ENCODE assay signal across 14 cellular contexts in the genomic region with DNA sequence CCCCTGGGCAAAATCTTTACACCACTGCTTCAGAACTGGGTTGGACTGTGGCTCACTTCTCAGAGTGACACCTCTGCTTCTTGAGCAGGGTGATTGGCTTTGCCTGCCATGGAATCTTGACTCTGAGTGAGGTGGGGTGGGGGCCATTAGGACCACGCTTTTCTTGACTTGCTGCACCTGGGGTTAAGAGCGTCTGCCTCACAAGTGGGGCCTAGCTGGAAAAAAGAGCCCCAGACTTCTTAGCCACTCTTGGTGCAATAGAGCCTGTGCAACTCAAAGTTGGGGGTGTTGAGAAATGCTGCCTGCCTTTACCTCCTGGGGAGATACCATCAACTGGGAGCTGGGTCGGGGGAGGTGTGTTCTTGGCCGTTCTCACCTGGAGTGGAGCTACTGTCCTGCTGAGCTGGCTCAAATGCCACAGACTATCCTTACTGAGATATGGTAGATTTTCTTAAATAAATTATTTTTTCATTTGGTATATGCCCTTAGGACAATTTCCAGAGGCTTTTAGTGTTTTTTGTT. TPM values are rescaled to one million over a fixed set of nuclear protein-coding genes. Genes with fewer than 3 reads are reported as not detected.
DNase-seq lines count a peak whose midpoint lies in the region; ATAC-seq and TF ChIP-seq lines count a peak whose summit lies in the region.
"Had no signal": no experiment of that assay in that cellular context is flagged by ENCODE, and none has a peak within 500 bp of the region (broad histone marks: within the 10 kb centered on the region; RNA-seq: fewer than 3 reads in every experiment).

No MANE protein-coding gene starts in this region.

- CTCF ChIA-PET in CD4-positive, alpha-beta memory T cell (lab: Charles Lee; ENCODE audit: partially characterized antibody): interaction anchor here (1.1 to 1.8 kb wide), 2 partner anchors 99 to 231 kb away, joined by 4 to 8 read pairs; no protein-coding TSS in a partner anchor

- no peaks in the 10 kb centered on the region for H3K9me3 ChIP-seq in CD4-positive, alpha-beta memory T cell (ENCODE audit: control insufficient read depth in 1 of 2, low read length in 2 of 2)
- H3K9me3 ChIP-seq in endodermal cell (ENCODE audit: control insufficient read depth, low read length) (no peaks in the 10 kb centered on the region), neural progenitor cell (ENCODE audit: low read depth) (no peaks in the 10 kb centered on the region)
- H3K9me3 ChIP-seq: prostate gland, testis had no signal

- no peak overlapping the region for H3K9ac ChIP-seq in endodermal cell (ENCODE audit: extremely low read depth, low read length, poor library complexity, severe bottlenecking)
- H3K9ac ChIP-seq in neural progenitor cell: no peak overlapping the region

- intact Hi-C loops in CD4-positive, alpha-beta memory T cell (cut with micrococcal nuclease): no loop called here

- peak overlapping the region; percentile 4 for H3K4me2 ChIP-seq in neural progenitor cell

- H3K36me3 Mint-ChIP-seq in CD4-positive, alpha-beta memory T cell: peaks cover 6% of the 10 kb centered on the region in 2 donors
- H3K36me3 Mint-ChIP-seq in HFFc6 (ENCODE audit: low read depth) (peaks cover 7% of the 10 kb centered on the region), endodermal cell (ENCODE audit: low read depth) (peaks cover 9% of the 10 kb centered on the region), neural progenitor cell (peaks cover 11% of the 10 kb centered on the region)

- POLR2A ChIA-PET in CD4-positive, alpha-beta memory T cell (lab: Charles Lee; ENCODE audit: partially characterized antibody): interaction anchor here (1.7 to 5.0 kb wide), 2 partner anchors 8 to 23 kb away, joined by 7 to 37 read pairs; partner anchors contain the start of gene USP9X

- TF ChIP-seq CTCF in HFFc6 (IDR thresholded peaks at IDR 0.05): no peak
- no peak for TF ChIP-seq CTCF in endodermal cell (conservative IDR thresholded peaks at IDR 0.05)
- no peak for TF ChIP-seq CTCF in neural progenitor cell (IDR thresholded peaks at IDR 0.05)

- H3K36me3 ChIP-seq in CD4-positive, alpha-beta memory T cell (ENCODE audit: insufficient read depth, low read length): no peaks in the 10 kb centered on the region
- peaks cover 3% of the 10 kb centered on the region for H3K36me3 ChIP-seq in endodermal cell (ENCODE audit: control insufficient read depth, insufficient read depth, low read length)
- H3K36me3 ChIP-seq in neural progenitor cell: no peaks in the 10 kb centered on the region
- H3K36me3 ChIP-seq: prostate gland had no signal

- H3K79me2 ChIP-seq in neural progenitor cell (ENCODE audit: low read depth): peaks cover 100% of the 10 kb centered on the region

- no peak overlapping the region for H2AFZ ChIP-seq in neural progenitor cell (replicated peaks)

- H3K27ac ChIP-seq in CD4-positive, alpha-beta memory T cell (ENCODE audit: low read depth, low read length): no peak overlapping the region
- no peak overlapping the region for H3K27ac ChIP-seq in endodermal cell (ENCODE audit: low read depth, low read length)
- peak overlapping the region; percentile 64 for H3K27ac ChIP-seq in neural progenitor cell
- H3K27ac ChIP-seq: prostate gland, testis had no signal

- ATAC-seq in activated CD4-positive, CD25-positive, alpha-beta regulatory T cell treated with anti-CD3 and anti-CD28 coated beads, Interleukin-2, amount 50 U/mL, for 24 hours: no peak

- H3K9me3 Mint-ChIP-seq in CD4-positive, alpha-beta memory T cell: peaks cover 0 to 6% (median 0%) of the 10 kb centered on the region in 8 donors
- H3K9me3 Mint-ChIP-seq in HFFc6 (no peaks in the 10 kb centered on the region; the same call in 1 of the 2 replicates), endodermal cell (peaks cover 15% of the 10 kb centered on the region), neural progenitor cell (peaks cover 16% of the 10 kb centered on the region)

- peak overlapping the region in 4 of 7 donors; percentile 26 to 72 (median 53) for H3K27ac Mint-ChIP-seq in CD4-positive, alpha-beta memory T cell
- H3K27ac Mint-ChIP-seq in HFFc6 (peak overlapping the region; percentile 43; the same call in 1 of the 2 replicates), endodermal cell (peak overlapping the region; percentile 70), neural progenitor cell (peak overlapping the region; percentile 29)

- H3K4me3 ChIP-seq in CD4-positive, alpha-beta memory T cell (ENCODE audit: low read length in 2 of 2): no peak overlapping the region
- H3K4me3 ChIP-seq in endodermal cell (ENCODE audit: low read length) (peak overlapping the region; percentile 56), neural progenitor cell (no peak overlapping the region)
- H3K4me3 ChIP-seq: prostate gland, testis had no signal

- peaks cover 84% of the 10 kb centered on the region for H4K20me1 ChIP-seq in neural progenitor cell (ENCODE audit: low read depth)

- DNase-seq in CD4-positive, alpha-beta memory T cell: no peak
- DNase-seq in HFFc6: no peak
- DNase-seq in endodermal cell: peak; percentile 76
- peak; percentile 11 for DNase-seq in neural progenitor cell (ENCODE audit: low spot score)
- no peak for DNase-seq in occipital lobe (lab: John Stamatoyannopoulos, UW)
- DNase-seq in nucleus accumbens (lab: John Stamatoyannopoulos, UW): no peak
- DNase-seq: DMS79 treated with DMSO at 0.1 percent for 48 hours; midbrain; NK-92 treated with Interleukin-12 subunit alpha and Interleukin-12 subunit beta, amount 100 ng/mL, for 24 hours; Right ventricle myocardium superior; testis had no signal

- no peaks in the 10 kb centered on the region for H3K27me3 ChIP-seq in CD4-positive, alpha-beta memory T cell (ENCODE audit: insufficient read depth, low read length)
- H3K27me3 ChIP-seq in endodermal cell (ENCODE audit: control insufficient read depth, insufficient read depth, low read length, poor library complexity, severe bottlenecking) (no peaks in the 10 kb centered on the region), neural progenitor cell (no peaks in the 10 kb centered on the region)
- H3K27me3 ChIP-seq: testis had no signal

- H3K4me1 Mint-ChIP-seq in CD4-positive, alpha-beta memory T cell: peaks cover 55 to 77% (median 67%) of the 10 kb centered on the region in 4 donors
- H3K4me1 Mint-ChIP-seq in HFFc6 (ENCODE audit: low read depth) (peaks cover 42% of the 10 kb centered on the region), endodermal cell (peaks cover 48% of the 10 kb centered on the region), neural progenitor cell (peaks cover 25% of the 10 kb centered on the region)

- peak overlapping the region in 6 of 8 donors; percentile 7 to 64 (median 40) for H3K4me3 Mint-ChIP-seq in CD4-positive, alpha-beta memory T cell
- H3K4me3 Mint-ChIP-seq in HFFc6 (no peak overlapping the region), endodermal cell (peak overlapping the region; percentile 40), neural progenitor cell (no peak overlapping the region)

- H3K27me3 Mint-ChIP-seq in CD4-positive, alpha-beta memory T cell: no peaks in the 10 kb centered on the region
- H3K27me3 Mint-ChIP-seq in HFFc6 (ENCODE audit: insufficient read depth) (no peaks in the 10 kb centered on the region), endodermal cell (ENCODE audit: insufficient read depth) (no peaks in the 10 kb centered on the region), neural progenitor cell (ENCODE audit: insufficient read depth, low read depth) (no peaks in the 10 kb centered on the region)
- H3K27me3 Mint-ChIP-seq: brain had no signal

- peaks cover 77% of the 10 kb centered on the region for H3K4me1 ChIP-seq in CD4-positive, alpha-beta memory T cell (ENCODE audit: insufficient read depth, low read length)
- H3K4me1 ChIP-seq in endodermal cell (ENCODE audit: control insufficient read depth, insufficient read depth, low read length) (no peaks in the 10 kb centered on the region), neural progenitor cell (peaks cover 35% of the 10 kb centered on the region)
- H3K4me1 ChIP-seq: prostate gland had no signal

- WGBS in endodermal cell (ENCODE audit: insufficient coverage in 1 of 2, insufficient read length in 1 of 2), 2 experiments: 23% methylated on average over 2 of the region's 4 CpGs; no CpG with 5 or more reads in 1 of the 2 experiments

- H3F3A ChIP-seq in neural progenitor cell (ENCODE audit: low read depth): peaks cover 49% of the 10 kb centered on the region

RNA-seq across cellular contexts. Expression of gene USP9X, which starts 23.5 kb away (rescaled TPM):
- total RNA-seq in CD4-positive, alpha-beta memory T cell: 10 to 100 TPM; 76.1 to 78.2 TPM
- polyA plus RNA-seq in CD4-positive, alpha-beta memory T cell: 10 to 100 TPM; 12.9 to 30.8 TPM
- 10 to 100 TPM; 54.1 to 73.0 (median 60.9) TPM for total RNA-seq in HFFc6 (2021; fragmentation: NEBNext Ultra II Directional; extraction: Animal tissue kit (Norgen Biotek cat#: 25700))
- total RNA-seq in endodermal cell: 100 to 1,000 TPM in 1 of 2 donors, 10 to 100 TPM in 1; 88.1 to 128 TPM
- polyA plus RNA-seq in endodermal cell (2013, experiment 1 of 2): 50.6 TPM
- 48.0 TPM for polyA plus RNA-seq in endodermal cell (2013, experiment 2 of 2)
- total RNA-seq in neural progenitor cell (ENCODE audit: low replicate concordance): 92.5 and 115 TPM in 2 replicates
- total RNA-seq in occipital lobe: 196 TPM

Comparison
In these comparisons a context has a peak if more than half of its experiments do, and no peak if none do; other contexts are left out.
1. DNase-seq: peak in endodermal cell (single experiment) and neural progenitor cell (single experiment); none in CD4-positive, alpha-beta memory T cell (0 of 5), HFFc6 (single experiment), occipital lobe (single experiment) and nucleus accumbens (0 of 56).
2. H3K4me3 Mint-ChIP-seq: peak in CD4-positive, alpha-beta memory T cell (6 of 8) and endodermal cell (single experiment); none in HFFc6 (single experiment) and neural progenitor cell (single experiment).
3. Peak in every context shown above with its lines, with median percentiles within 50 percentile points of each other: H3K27ac Mint-ChIP-seq.